ENCODE assay signal across 9 cellular contexts in genomic region chr20:33262658-33263065, GRCh38. TPM values are rescaled to one million over a fixed set of nuclear protein-coding genes. Genes with fewer than 3 reads are reported as not detected.
A peak's percentile ranks its signal among the peaks of the same experiment; 100 is the strongest.
DNase-seq lines count a peak whose midpoint lies in the region; ATAC-seq and TF ChIP-seq lines count a peak whose summit lies in the region.
"Had no signal": no experiment of that assay in that cellular context is flagged by ENCODE, and none has a peak within 500 bp of the region (broad histone marks: within the 10 kb centered on the region; RNA-seq: fewer than 3 reads in every experiment).

No MANE protein-coding gene starts in this region.

- no peak overlapping the region for H3K23ac ChIP-seq in trophoblast cell (ENCODE audit: low read length)

- no peaks in the 10 kb centered on the region for H4K20me1 ChIP-seq in MM.1S (ENCODE audit: insufficient read depth, low read length)

- H3K4me1 ChIP-seq in MM.1S (ENCODE audit: low read length): no peaks in the 10 kb centered on the region
- no peaks in the 10 kb centered on the region for H3K4me1 ChIP-seq in trophoblast cell (ENCODE audit: control insufficient read depth in 1 of 2, insufficient read depth in 2 of 2, low read length in 2 of 2)
- H3K4me1 ChIP-seq: tibial artery had no signal

- H2BK120ac ChIP-seq in trophoblast cell (ENCODE audit: insufficient read depth, low read length, poor library complexity): no peak overlapping the region

- H3K79me1 ChIP-seq in trophoblast cell (ENCODE audit: low read length): no peaks in the 10 kb centered on the region

- no peak overlapping the region for H4K91ac ChIP-seq in trophoblast cell (ENCODE audit: low read depth, low read length)

- no peaks in the 10 kb centered on the region for H3K9me2 ChIP-seq in MM.1S (replicated peaks; ENCODE audit: insufficient read depth, low read length)

- peak; percentile 73 for DNase-seq in SIG-M5 treated with dmso at 0.1 percent for 504 hours (lab: John Stamatoyannopoulos, UW; ENCODE audit: unreplicated experiment)
- no peak for DNase-seq in SIG-M5 (lab: John Stamatoyannopoulos, UW)
- DNase-seq in MM.1S: no peak
- DNase-seq in SK-N-MC (ENCODE audit: low read depth, low spot score): peak; percentile 2
- DNase-seq in fibroblast of pulmonary artery (ENCODE audit: low read depth): peak; percentile 65
- peak; percentile 30 to 65 for DNase-seq in trophoblast cell
- no peak for DNase-seq in stimulated activated CD4-positive, alpha-beta T cell treated with anti-CD3 and anti-CD28 coated beads, Interleukin-4, amount 100 ng/mL, for 1 hour

- no peak overlapping the region for H2BK5ac ChIP-seq in trophoblast cell (ENCODE audit: low read depth, low read length, poor library complexity)

- no peaks in the 10 kb centered on the region for H3K79me2 ChIP-seq in MM.1S (ENCODE audit: low read length)
- no peaks in the 10 kb centered on the region for H3K79me2 ChIP-seq in trophoblast cell (ENCODE audit: control insufficient read depth, insufficient read depth, low read length, poor library complexity)

- H3K27me3 ChIP-seq in MM.1S (replicated peaks; ENCODE audit: insufficient read depth, low read length) (peaks cover 50% of the 10 kb centered on the region), trophoblast cell (ENCODE audit: insufficient read depth, low read length) (no peaks in the 10 kb centered on the region)

- no peak overlapping the region for H4K12ac ChIP-seq in trophoblast cell (ENCODE audit: low read depth, low read length)

- H3K4me2 ChIP-seq in MM.1S (ENCODE audit: low read depth, low read length) (no peak overlapping the region), trophoblast cell (ENCODE audit: low read length) (no peak overlapping the region)

- H3K18ac ChIP-seq in trophoblast cell (ENCODE audit: low read length): no peak overlapping the region

- H3K4me3 ChIP-seq in MM.1S (ENCODE audit: low read length) (no peak overlapping the region), SK-N-MC (no peak overlapping the region), fibroblast of pulmonary artery (replicated peaks; ENCODE audit: low read depth, low read length) (no peak overlapping the region), trophoblast cell (ENCODE audit: low read depth, low read length) (no peak overlapping the region)
- H3K4me3 ChIP-seq: tibial artery had no signal

- H3K36me3 ChIP-seq in MM.1S (replicated peaks; ENCODE audit: insufficient read depth, low read length) (no peaks in the 10 kb centered on the region), SK-N-MC (ENCODE audit: insufficient read depth, low read length) (no peaks in the 10 kb centered on the region), trophoblast cell (ENCODE audit: control insufficient read depth in 1 of 2, insufficient read depth in 2 of 2, low read length in 2 of 2) (no peaks in the 10 kb centered on the region)
- H3K36me3 ChIP-seq: tibial artery had no signal

- H3K9ac ChIP-seq in MM.1S (ENCODE audit: low read length) (no peak overlapping the region), SK-N-MC (ENCODE audit: insufficient read length) (no peak overlapping the region), trophoblast cell (ENCODE audit: low read length) (no peak overlapping the region)

- H2AFZ ChIP-seq in MM.1S (ENCODE audit: low read length) (no peak overlapping the region), trophoblast cell (ENCODE audit: insufficient read depth, low read length, poor library complexity) (no peak overlapping the region)

- ATAC-seq in HG03378 (IDR thresholded peaks at IDR 0.05; ENCODE audit: unreplicated experiment): no peak

- no CpG with 5 or more reads among the region's 5 CpGs for WGBS in trophoblast cell (ENCODE audit: extremely low coverage, insufficient coverage, insufficient read length)

- TF ChIP-seq CTCF in MM.1S (IDR thresholded peaks at IDR 0.05; ENCODE audit: low read length) (peak; percentile 39), fibroblast of pulmonary artery (IDR thresholded peaks at IDR 0.05; ENCODE audit: low read length, missing control alignments) (peak; percentile 74)

- no peak overlapping the region for H4K8ac ChIP-seq in trophoblast cell (ENCODE audit: low read depth, low read length)

- no peaks in the 10 kb centered on the region for H3F3A ChIP-seq in MM.1S (ENCODE audit: insufficient read depth, low read length)

- H3K9me3 ChIP-seq in MM.1S (replicated peaks; ENCODE audit: insufficient read depth, low read length) (no peaks in the 10 kb centered on the region), SK-N-MC (ENCODE audit: low read depth, low read length) (0 out of 2 replicates have a peak, but pooled peaks cover 2% of the 10 kb centered on the region), trophoblast cell (ENCODE audit: insufficient read depth, low read depth, low read length) (no peaks in the 10 kb centered on the region)

- no peak overlapping the region for H3K27ac ChIP-seq in MM.1S (ENCODE audit: low read length)
- H3K27ac ChIP-seq in SK-N-MC: no peak overlapping the region
- H3K27ac ChIP-seq in trophoblast cell (ENCODE audit: low read depth, low read length): no peak overlapping the region
- H3K27ac ChIP-seq: tibial artery had no signal

- no peak overlapping the region for H2AK5ac ChIP-seq in trophoblast cell (ENCODE audit: low read length)

- no peak overlapping the region for H3K14ac ChIP-seq in trophoblast cell (ENCODE audit: low read length)

- no peak overlapping the region for H3K4ac ChIP-seq in trophoblast cell (ENCODE audit: low read depth, low read length)

- H2BK12ac ChIP-seq in trophoblast cell (ENCODE audit: low read length): no peak overlapping the region

RNA-seq across cellular contexts. Expression of gene BPIFB1, which starts 20.4 kb away (rescaled TPM):
- not detected in 2 replicates for polyA plus RNA-seq in trophoblast cell (2013)

RNA-seq across cellular contexts. Expression of gene BPIFA1, which starts 26.9 kb away (rescaled TPM):
- polyA plus RNA-seq in trophoblast cell (2013): not detected in 2 replicates

RNA-seq across cellular contexts. Expression of gene BPIFA3, which starts 45.5 kb away (rescaled TPM):
- not detected in 2 replicates for polyA plus RNA-seq in trophoblast cell (2013)

Comparison
In these comparisons a context has a peak if more than half of its experiments do, and no peak if none do; other contexts are left out.
1. DNase-seq: peak in SIG-M5 treated with dmso at 0.1 percent for 504 hours (single experiment), SK-N-MC (single experiment), fibroblast of pulmonary artery (single experiment) and trophoblast cell (2 of 2); none in SIG-M5 (single experiment), MM.1S (single experiment) and stimulated activated CD4-positive, alpha-beta T cell treated with anti-CD3 and anti-CD28 coated beads, Interleukin-4, amount 100 ng/mL, for 1 hour (single experiment).